Comparison of ENCODE assay signal across 8 cellular contexts in genomic region chr9:127503947-127504886, GRCh38. TPM values are rescaled to one million over a fixed set of nuclear protein-coding genes. Genes with fewer than 3 reads are reported as not detected.
A peak's percentile ranks its signal among the peaks of the same experiment; 100 is the strongest.
DNase-seq lines count a peak whose midpoint lies in the region; ATAC-seq and TF ChIP-seq lines count a peak whose summit lies in the region.

No MANE protein-coding gene starts in this region.

- H3K4me1 ChIP-seq in adrenal gland (replicated peaks in 1 of 2) = peaks cover 26 to 46% of the 10 kb centered on the region in 2 donors

- no peak overlapping the region for H3K27ac Mint-ChIP-seq in T-helper 17 cell

- TF ChIP-seq POLR2A in adrenal gland (IDR thresholded peaks at IDR 0.05) = no peak

- peak; percentile 81 for DNase-seq in GM10266 (ENCODE audit: extremely low spot score)
- peak; percentile 44 to 79 (median 49) for DNase-seq in NCI-H1417 (lab: John Stamatoyannopoulos, UW)
- DNase-seq in T-helper 17 cell = peak; percentile 60 to 76 (median 66)
- peak; percentile 85 to 95 (median 92) for DNase-seq in adrenal gland
- peak; percentile 93 for DNase-seq in left ventricle myocardium superior
- DNase-seq in retinal pigment epithelial cell (ENCODE audit: low read depth) = peak; percentile 31

- peak overlapping the region; percentile 72 to 93 (median 76) for H3K27ac ChIP-seq in adrenal gland

- no peaks in the 10 kb centered on the region for H3K27me3 Mint-ChIP-seq in T-helper 17 cell

- H3K4me1 Mint-ChIP-seq in T-helper 17 cell = no peaks in the 10 kb centered on the region

- peak; percentile 88 for ATAC-seq in T-helper 17 cell
- peak; percentile 80 for ATAC-seq in left ventricle myocardium superior
- ATAC-seq in GM19328 (IDR thresholded peaks at IDR 0.05; ENCODE audit: unreplicated experiment) = no peak
- ATAC-seq in GM18498 (IDR thresholded peaks at IDR 0.05; ENCODE audit: unreplicated experiment) = no peak

- H3K4me3 ChIP-seq in adrenal gland = no peak overlapping the region
- H3K4me3 ChIP-seq in retinal pigment epithelial cell (ENCODE audit: low read length) = no peak overlapping the region

- no peaks in the 10 kb centered on the region for H3K36me3 Mint-ChIP-seq in T-helper 17 cell (ENCODE audit: low read depth)

- intact Hi-C loops in adrenal gland (cut with DNase I) = loop anchor here (2.0 to 10.0 kb wide), 4 partner anchors 83 to 421 kb away; partner anchors contain the start of gene TOR2A (in 1 of the 2)
- intact Hi-C loops in left ventricle myocardium superior (cut with micrococcal nuclease) = loop anchor here (1.0 kb wide), 1 partner anchor 81 kb away; no protein-coding TSS in a partner anchor

- peaks cover 0 to 57% of the 10 kb centered on the region in 2 donors for H3K36me3 ChIP-seq in adrenal gland (replicated peaks in 1 of 2)

- H3K27me3 ChIP-seq in adrenal gland = no peaks in the 10 kb centered on the region

- 30 to 47% (median 42%) methylated on average over 9 to 25 of the region's 25 CpGs for WGBS in adrenal gland, 4 donors

- H3K9me3 ChIP-seq in T-helper 17 cell (ENCODE audit: control insufficient read depth, low read length, poor library complexity, severe bottlenecking) = no peaks in the 10 kb centered on the region
- no peaks in the 10 kb centered on the region for H3K9me3 ChIP-seq in adrenal gland (replicated peaks in 1 of 3)

- H3K4me3 Mint-ChIP-seq in T-helper 17 cell = no peak overlapping the region

- TF ChIP-seq CTCF in GM10266 (IDR thresholded peaks at IDR 0.05; ENCODE audit: control insufficient read depth, insufficient read depth, low read depth, missing control alignments) (peak; percentile 90), adrenal gland (IDR thresholded peaks at IDR 0.05) (peak; percentile 78 to 95 (median 90)), retinal pigment epithelial cell (conservative IDR thresholded peaks at IDR 0.05; ENCODE audit: low read depth, low read length) (peak; percentile 95)

RNA-seq across cellular contexts. Expression of gene LRSAM1, which starts 52.9 kb away (rescaled TPM):
- 10 to 100 TPM; 19.6 to 22.2 TPM for total RNA-seq in T-helper 17 cell
- 10 to 100 TPM; 18.3 to 31.0 (median 29.3) TPM for total RNA-seq in adrenal gland
- polyA plus RNA-seq in adrenal gland = 10 to 100 TPM in 2 of 3 donors, 1 to 10 TPM in 1; 6.8 to 74.8 (median 36.8) TPM
- 52.0 TPM for total RNA-seq in left ventricle myocardium superior

RNA-seq across cellular contexts. Expression of gene RPL12, which starts 53.0 kb away (rescaled TPM):
- total RNA-seq in T-helper 17 cell (1,000 to 10,000 TPM; 1,506 to 1,597 TPM), adrenal gland (1,000 to 10,000 TPM in 6 of 8 donors, 100 to 1,000 TPM in 2; 879 to 2,396 (median 1,368) TPM), left ventricle myocardium superior (637 TPM)
- 1,000 to 10,000 TPM; 1,610 to 4,212 (median 2,925) TPM for polyA plus RNA-seq in adrenal gland

Comparison
In these comparisons a context has a peak if more than half of its experiments do, and no peak if none do; other contexts are left out.
1. DNase-seq: peak in every context shown above with its lines; median percentile 93 in left ventricle myocardium superior; 92 in adrenal gland; 81 in GM10266; 66 in T-helper 17 cell; 49 in NCI-H1417; 31 in retinal pigment epithelial cell.
2. ATAC-seq: peak in T-helper 17 cell (single experiment) and left ventricle myocardium superior (single experiment); none in GM19328 (single experiment) and GM18498 (single experiment).
3. Peak in every context shown above with its lines, with median percentiles within 50 percentile points of each other: CTCF ChIP-seq.